ENCODE assay signal across 2 cellular contexts in the genomic region with DNA sequence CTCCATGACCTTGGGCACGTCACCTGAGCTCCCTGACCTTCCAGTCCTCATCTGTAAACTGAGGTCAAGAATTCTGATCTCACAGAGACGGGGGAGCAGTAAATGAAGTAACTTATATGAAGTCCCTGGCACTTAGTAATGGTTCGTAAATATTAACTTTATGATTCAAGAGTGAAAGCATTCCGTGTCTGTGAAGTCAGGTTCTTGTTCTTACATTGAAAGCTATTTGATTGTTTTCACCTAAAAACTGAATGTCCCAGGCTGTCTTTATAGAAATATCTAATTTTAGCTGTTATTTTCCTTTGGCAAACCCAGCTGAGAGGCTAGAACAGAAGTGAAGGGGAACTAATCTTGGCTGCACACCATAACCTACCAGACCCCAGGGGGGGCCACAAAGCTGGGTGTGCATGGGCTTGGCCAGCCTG.
TF ChIP-seq lines count a peak whose summit lies in the region.

No MANE protein-coding gene starts in this region.

TF ChIP-seq in K562, 482 proteins besides CTCF, POLR2A, EP300 and RAD21 (continued from another document and continues in another):
- TF ChIP-seq, protein P1, sequence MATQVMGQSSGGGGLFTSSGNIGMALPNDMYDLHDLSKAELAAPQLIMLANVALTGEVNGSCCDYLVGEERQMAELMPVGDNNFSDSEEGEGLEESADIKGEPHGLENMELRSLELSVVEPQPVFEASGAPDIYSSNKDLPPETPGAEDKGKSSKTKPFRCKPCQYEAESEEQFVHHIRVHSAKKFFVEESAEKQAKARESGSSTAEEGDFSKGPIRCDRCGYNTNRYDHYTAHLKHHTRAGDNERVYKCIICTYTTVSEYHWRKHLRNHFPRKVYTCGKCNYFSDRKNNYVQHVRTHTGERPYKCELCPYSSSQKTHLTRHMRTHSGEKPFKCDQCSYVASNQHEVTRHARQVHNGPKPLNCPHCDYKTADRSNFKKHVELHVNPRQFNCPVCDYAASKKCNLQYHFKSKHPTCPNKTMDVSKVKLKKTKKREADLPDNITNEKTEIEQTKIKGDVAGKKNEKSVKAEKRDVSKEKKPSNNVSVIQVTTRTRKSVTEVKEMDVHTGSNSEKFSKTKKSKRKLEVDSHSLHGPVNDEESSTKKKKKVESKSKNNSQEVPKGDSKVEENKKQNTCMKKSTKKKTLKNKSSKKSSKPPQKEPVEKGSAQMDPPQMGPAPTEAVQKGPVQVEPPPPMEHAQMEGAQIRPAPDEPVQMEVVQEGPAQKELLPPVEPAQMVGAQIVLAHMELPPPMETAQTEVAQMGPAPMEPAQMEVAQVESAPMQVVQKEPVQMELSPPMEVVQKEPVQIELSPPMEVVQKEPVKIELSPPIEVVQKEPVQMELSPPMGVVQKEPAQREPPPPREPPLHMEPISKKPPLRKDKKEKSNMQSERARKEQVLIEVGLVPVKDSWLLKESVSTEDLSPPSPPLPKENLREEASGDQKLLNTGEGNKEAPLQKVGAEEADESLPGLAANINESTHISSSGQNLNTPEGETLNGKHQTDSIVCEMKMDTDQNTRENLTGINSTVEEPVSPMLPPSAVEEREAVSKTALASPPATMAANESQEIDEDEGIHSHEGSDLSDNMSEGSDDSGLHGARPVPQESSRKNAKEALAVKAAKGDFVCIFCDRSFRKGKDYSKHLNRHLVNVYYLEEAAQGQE (CRISPR knock-in tag; IDR thresholded peaks at IDR 0.05; ENCODE audit: low read depth): no peak
- TF ChIP-seq, protein P2, sequence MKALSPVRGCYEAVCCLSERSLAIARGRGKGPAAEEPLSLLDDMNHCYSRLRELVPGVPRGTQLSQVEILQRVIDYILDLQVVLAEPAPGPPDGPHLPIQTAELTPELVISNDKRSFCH (CRISPR knock-in tag; IDR thresholded peaks at IDR 0.05): no peak
- TF ChIP-seq, protein P2 (tag; IDR thresholded peaks at IDR 0.05): 0 out of 2 replicates have a peak, but pooled peaks have one; percentile 59
- TF ChIP-seq RBBP5 (IDR thresholded peaks at IDR 0.05; ENCODE audit: borderline replicate concordance, insufficient read depth, low read length, poor library complexity, severe bottlenecking): no peak
- TF ChIP-seq, protein P3, sequence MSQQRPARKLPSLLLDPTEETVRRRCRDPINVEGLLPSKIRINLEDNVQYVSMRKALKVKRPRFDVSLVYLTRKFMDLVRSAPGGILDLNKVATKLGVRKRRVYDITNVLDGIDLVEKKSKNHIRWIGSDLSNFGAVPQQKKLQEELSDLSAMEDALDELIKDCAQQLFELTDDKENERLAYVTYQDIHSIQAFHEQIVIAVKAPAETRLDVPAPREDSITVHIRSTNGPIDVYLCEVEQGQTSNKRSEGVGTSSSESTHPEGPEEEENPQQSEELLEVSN (IDR thresholded peaks at IDR 0.05; ENCODE audit: borderline replicate concordance in 1 of 2, extremely low read depth in 1 of 2, insufficient read depth in 1 of 2, insufficient read length in 1 of 2, low read depth in 1 of 2, low read length in 1 of 2, poor library complexity in 1 of 2, severe bottlenecking in 1 of 2): no peak
- 0 out of 4 replicates have a peak, but pooled peaks of 1 of the 2 experiments have one; percentile 8 for TF ChIP-seq TEAD1 (CRISPR knock-in tag; IDR thresholded peaks at IDR 0.05)

TF ChIP-seq in liver, 16 proteins besides CTCF, POLR2A, EP300 and RAD21 (continued from another document):
- TF ChIP-seq, protein P1 (IDR thresholded peaks at IDR 0.05): no peak
- TF ChIP-seq FOXA1 (IDR thresholded peaks at IDR 0.05) (no peak), YY1 (IDR thresholded peaks at IDR 0.05) (no peak), JUND (IDR thresholded peaks at IDR 0.05) (no peak), GABPA (IDR thresholded peaks at IDR 0.05 in 1 of 2, conservative IDR thresholded peaks at IDR 0.05 in 1 of 2) (no peak), NR2F2 (IDR thresholded peaks at IDR 0.05) (no peak), FOXA2 (IDR thresholded peaks at IDR 0.05) (no peak)
- TF ChIP-seq, protein P4, sequence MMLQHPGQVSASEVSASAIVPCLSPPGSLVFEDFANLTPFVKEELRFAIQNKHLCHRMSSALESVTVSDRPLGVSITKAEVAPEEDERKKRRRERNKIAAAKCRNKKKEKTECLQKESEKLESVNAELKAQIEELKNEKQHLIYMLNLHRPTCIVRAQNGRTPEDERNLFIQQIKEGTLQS (IDR thresholded peaks at IDR 0.05): no peak
